In genomic region chr5:76818844-76819831, GRCh38 we compare ENCODE assay signal across 8 cellular contexts. TPM values are rescaled to one million over a fixed set of nuclear protein-coding genes. Genes with fewer than 3 reads are reported as not detected.
DNase-seq lines count a peak whose midpoint lies in the region; ATAC-seq, FAIRE-seq and TF ChIP-seq lines count a peak whose summit lies in the region.

F2RL1 (plus strand) TSS chr5:76819030; CDS start chr5:76819183, 153 bp downstream.

- H2BK120ac ChIP-seq in H1 (replicated peaks; ENCODE audit: low read depth, low read length) = peak within 1 kb of the TSS; percentile 89
- peak within 1 kb of the TSS; percentile 92 for H2BK120ac ChIP-seq in mesenchymal stem cell (ENCODE audit: low read depth, low read length)

- no peak for FAIRE-seq in D721Med (lab: Jason Lieb, UNC)
- FAIRE-seq in H1 (lab: Jason Lieb, UNC) = no peak

- H2BK20ac ChIP-seq in H1 (ENCODE audit: low read length) = peak within 1 kb of the TSS; percentile 96; the same call in 1 of the 2 replicates

- ATAC-seq in activated CD8-positive, alpha-beta T cell treated with anti-CD3 and anti-CD28 coated beads, Interleukin-2, amount 10 ng/mL, durations not matched to agents 7 days and 5 days = peak; percentile 79
- ATAC-seq in GM19467 (IDR thresholded peaks at IDR 0.05; ENCODE audit: unreplicated experiment) (no peak), HG03039 (IDR thresholded peaks at IDR 0.05; ENCODE audit: unreplicated experiment) (no peak)

- H3K9ac ChIP-seq in H1 (replicated peaks in 1 of 4; ENCODE audit: extremely low read depth in 1 of 4, low read depth in 3 of 4, low read length in 3 of 4) (peak within 1 kb of the TSS; percentile 37 to 84 (median 72)), mesenchymal stem cell (ENCODE audit: low read length) (peak within 1 kb of the TSS; percentile 86)

- H3K23ac ChIP-seq in H1 (ENCODE audit: insufficient read length) (no peak within 1 kb of the TSS), mesenchymal stem cell (ENCODE audit: low read length in 2 of 2) (peak within 1 kb of the TSS; percentile 91 to 98)

- TF ChIP-seq EP300 in H1 (IDR thresholded peaks at IDR 0.05; ENCODE audit: borderline replicate concordance in 1 of 2, low read depth in 2 of 2, low read length in 2 of 2) = peak in 1 of 2 experiments; percentile 88; a peak in 1 of 3 replicates

- peak within 1 kb of the TSS; percentile 68 for H4K5ac ChIP-seq in H1 (ENCODE audit: insufficient read length, low read depth, low read length)

- H3K4ac ChIP-seq in H1 (replicated peaks; ENCODE audit: insufficient read length, low read depth, low read length) (no peak within 1 kb of the TSS), mesenchymal stem cell (ENCODE audit: low read depth in 1 of 2, low read length in 2 of 2) (peak within 1 kb of the TSS; percentile 84 to 99)

- no peaks in the 10 kb centered on the region for H3K79me1 ChIP-seq in H1 (ENCODE audit: low read depth, low read length)
- peaks cover 2% of the 10 kb centered on the region for H3K79me1 ChIP-seq in mesenchymal stem cell (replicated peaks; ENCODE audit: low read length, poor library complexity, severe bottlenecking)

- peak in 1 of 2 experiments; percentile 32; a peak in 1 of 4 replicates for TF ChIP-seq RAD21 in H1 (IDR thresholded peaks at IDR 0.05 in 1 of 2, conservative IDR thresholded peaks at IDR 0.05 in 1 of 2; ENCODE audit: low read depth in 2 of 2, low read length in 2 of 2)

- H3K27ac ChIP-seq in H1 (ENCODE audit: low read depth, low read length) (peak within 1 kb of the TSS; percentile 39; the same call in 1 of the 2 replicates), mesenchymal stem cell (ENCODE audit: low read length, poor library complexity, severe bottlenecking) (peak within 1 kb of the TSS; percentile 70)

- H3K14ac ChIP-seq in H1 (ENCODE audit: insufficient read length) = no peak within 1 kb of the TSS
- peak within 1 kb of the TSS; percentile 67 to 96 for H3K14ac ChIP-seq in mesenchymal stem cell (ENCODE audit: low read length in 2 of 2)

- no peaks in the 10 kb centered on the region for H3K9me3 Mint-ChIP-seq in activated CD8-positive, alpha-beta T cell treated with anti-CD3 and anti-CD28 coated beads, Interleukin-2, amount 10 ng/mL, durations not matched to agents 7 days and 5 days (ENCODE audit: insufficient read depth)

- H3K27me3 ChIP-seq in H1 (replicated peaks in 1 of 4; ENCODE audit: control insufficient read depth in 3 of 4, extremely low read depth in 1 of 4, insufficient read depth in 3 of 4, low read length in 3 of 4) (peaks cover 0 to 5% (median 4%) of the 10 kb centered on the region in 4 experiments; a peak in 2 of 7 replicates), mesenchymal stem cell (ENCODE audit: control insufficient read depth in 1 of 2, insufficient read depth in 1 of 2, low read length in 2 of 2) (no peaks in the 10 kb centered on the region)

- H3K4me3 ChIP-seq in H1 (ENCODE audit: extremely low read depth in 1 of 4, insufficient read depth in 2 of 4, low read depth in 3 of 4, low read length in 4 of 4) = peak within 1 kb of the TSS; percentile 73 to 99 (median 86)
- peak within 1 kb of the TSS; percentile 81 to 89 for H3K4me3 ChIP-seq in mesenchymal stem cell (ENCODE audit: insufficient read depth in 1 of 2, low read depth in 1 of 2, low read length in 2 of 2)

- H3K36me3 ChIP-seq in H1 (ENCODE audit: control insufficient read depth in 2 of 4, insufficient read depth in 4 of 4, low read length in 3 of 4) (no peaks in the 10 kb centered on the region), mesenchymal stem cell (ENCODE audit: control insufficient read depth in 1 of 2, insufficient read depth in 2 of 2, low read depth in 1 of 2, low read length in 2 of 2) (no peaks in the 10 kb centered on the region)

- H2BK12ac ChIP-seq in H1 (ENCODE audit: low read depth, low read length) (peak within 1 kb of the TSS; percentile 97), mesenchymal stem cell (ENCODE audit: low read length in 2 of 2) (peak within 1 kb of the TSS; percentile 84 to 88)

- peak within 1 kb of the TSS; percentile 96 for H2BK5ac ChIP-seq in H1 (ENCODE audit: low read depth, low read length)
- H2BK5ac ChIP-seq in mesenchymal stem cell (ENCODE audit: low read depth, low read length, poor library complexity, severe bottlenecking) = peak within 1 kb of the TSS; percentile 46

- H4K91ac ChIP-seq in H1 (replicated peaks; ENCODE audit: insufficient read length, low read length) (peak within 1 kb of the TSS; percentile 90), mesenchymal stem cell (ENCODE audit: low read length) (peak within 1 kb of the TSS; percentile 94)

- DNase-seq in D721Med (ENCODE audit: insufficient read length, low spot score) = peak; percentile 55
- DNase-seq in NCI-H2107 treated with DMSO at 0.1 percent for 48 hours (lab: John Stamatoyannopoulos, UW; ENCODE audit: unreplicated experiment) = peak; percentile 30
- DNase-seq in activated CD8-positive, alpha-beta T cell treated with anti-CD3 and anti-CD28 coated beads, Interleukin-2, amount 10 ng/mL, durations not matched to agents 7 days and 5 days = peak; percentile 42
- peak; percentile 88 to 92 for DNase-seq in H1 (ENCODE audit: low read depth in 1 of 2, low spot score in 2 of 2)
- DNase-seq in mesenchymal stem cell = peak; percentile 80
- peak; percentile 28 for DNase-seq in stimulated activated CD8-positive, alpha-beta memory T cell treated with anti-CD3 and anti-CD28 coated beads, Interleukin-12 subunit alpha, Interleukin-12 subunit beta, amount 100 ng/mL, for 4 hours (ENCODE audit: low read depth)

- H2BK15ac ChIP-seq in H1 (ENCODE audit: low read length) = peak within 1 kb of the TSS; percentile 97; the same call in 1 of the 2 replicates
- peak within 1 kb of the TSS; percentile 88 for H2BK15ac ChIP-seq in mesenchymal stem cell (ENCODE audit: low read depth, poor library complexity, severe bottlenecking)

- no peak within 1 kb of the TSS for H3K27ac Mint-ChIP-seq in activated CD8-positive, alpha-beta T cell treated with anti-CD3 and anti-CD28 coated beads, Interleukin-2, amount 10 ng/mL, durations not matched to agents 7 days and 5 days

- 3% methylated on average over 56 of the region's 72 CpGs; no CpG with 5 or more reads in 1 of the 2 experiments for WGBS in H1 (ENCODE audit: extremely low coverage in 1 of 2, insufficient coverage in 1 of 2, insufficient read length in 1 of 2, insufficient replicate concordance in 2 of 2, low coverage in 1 of 2, low lambda C conversion rate in 2 of 2, missing lambda C conversion rate in 1 of 2), 2 experiments
- under 1% methylated on average over 66 of the region's 72 CpGs for WGBS in mesenchymal stem cell

- H3K4me3 Mint-ChIP-seq in activated CD8-positive, alpha-beta T cell treated with anti-CD3 and anti-CD28 coated beads, Interleukin-2, amount 10 ng/mL, durations not matched to agents 7 days and 5 days = peak within 1 kb of the TSS; percentile 76

- peaks cover 20% of the 10 kb centered on the region for H3K4me1 Mint-ChIP-seq in activated CD8-positive, alpha-beta T cell treated with anti-CD3 and anti-CD28 coated beads, Interleukin-2, amount 10 ng/mL, durations not matched to agents 7 days and 5 days (ENCODE audit: low read depth)

- TF ChIP-seq CTCF in D721Med (IDR thresholded peaks at IDR 0.05; ENCODE audit: insufficient read depth, missing control alignments) = no peak
- 0 out of 4 replicates have a peak, but pooled peaks of 1 of the 3 experiments have one; percentile 6 for TF ChIP-seq CTCF in H1 (IDR thresholded peaks at IDR 0.05; ENCODE audit: control extremely low read depth in 1 of 3, insufficient read depth in 1 of 3, low read depth in 1 of 3, low read length in 3 of 3)

- H3K79me2 ChIP-seq in H1 (ENCODE audit: control insufficient read depth in 1 of 2, insufficient read depth in 2 of 2, low read length in 2 of 2) = peaks cover 0 to 40% of the 10 kb centered on the region in 2 experiments; a peak in 3 of 4 replicates

- CTCF ChIA-PET in activated CD8-positive, alpha-beta T cell treated with anti-CD3 and anti-CD28 coated beads, Interleukin-2, amount 10 ng/mL, durations not matched to agents 7 days and 5 days (lab: Charles Lee) = interaction anchor here (0.9 to 1.5 kb wide), 4 partner anchors 13 to 45 kb away, joined by 3 to 4 read pairs (median 3); no protein-coding TSS in a partner anchor
- CTCF ChIA-PET in H1 (lab: Charles Lee; ENCODE audit: partially characterized antibody) = interaction anchor here (0.5 to 4.6 kb wide), 17 partner anchors 12 to 296 kb away, joined by 3 to 28 read pairs (median 3); no protein-coding TSS in a partner anchor

- H3K18ac ChIP-seq in H1 (ENCODE audit: extremely low read depth, low read length) = peak within 1 kb of the TSS; percentile 81
- H3K18ac ChIP-seq in mesenchymal stem cell (ENCODE audit: low read depth in 1 of 2, low read length in 2 of 2) = peak within 1 kb of the TSS; percentile 91 to 97

- H3K4me1 ChIP-seq in H1 (replicated peaks in 1 of 4; ENCODE audit: control insufficient read depth in 3 of 4, insufficient read depth in 4 of 4, low read length in 3 of 4) = peaks cover 0 to 16% (median 8%) of the 10 kb centered on the region in 4 experiments; a peak in 5 of 7 replicates
- H3K4me1 ChIP-seq in mesenchymal stem cell (ENCODE audit: control insufficient read depth, insufficient read depth, low read depth, low read length) = peaks cover 23% of the 10 kb centered on the region

- H3K36me3 Mint-ChIP-seq in activated CD8-positive, alpha-beta T cell treated with anti-CD3 and anti-CD28 coated beads, Interleukin-2, amount 10 ng/mL, durations not matched to agents 7 days and 5 days (ENCODE audit: low read depth) = no peaks in the 10 kb centered on the region

- peaks cover 14% of the 10 kb centered on the region for H3K23me2 ChIP-seq in H1 (ENCODE audit: low read depth, low read length)

- peak within 1 kb of the TSS; percentile 88; the same call in 1 of the 2 replicates for H4K8ac ChIP-seq in H1 (ENCODE audit: extremely low read depth, insufficient read depth, low read length)
- H4K8ac ChIP-seq in mesenchymal stem cell (ENCODE audit: low read length) = peak within 1 kb of the TSS; percentile 99

- H3K9me3 ChIP-seq in H1 (ENCODE audit: insufficient read depth in 2 of 2, low read depth in 1 of 2, low read length in 1 of 2) (no peaks in the 10 kb centered on the region), mesenchymal stem cell (ENCODE audit: control insufficient read depth, low read length) (no peaks in the 10 kb centered on the region)

- peak within 1 kb of the TSS; percentile 47 for H3K56ac ChIP-seq in H1 (replicated peaks; ENCODE audit: insufficient read length, low read depth, low read length)

- POLR2A ChIA-PET in activated CD8-positive, alpha-beta T cell treated with anti-CD3 and anti-CD28 coated beads, Interleukin-2, amount 10 ng/mL, durations not matched to agents 7 days and 5 days (lab: Charles Lee) = no interaction called here
- POLR2A ChIA-PET in H1 (lab: Charles Lee; ENCODE audit: partially characterized antibody) = interaction anchor here (0.8 to 6.9 kb wide), 9 partner anchors 8 to 268 kb away, joined by 3 to 131 read pairs (median 6); partner anchors contain the start of gene ZBED3

- no peaks in the 10 kb centered on the region for H4K20me1 ChIP-seq in H1 (replicated peaks in 1 of 2; ENCODE audit: control insufficient read depth in 1 of 2, insufficient read depth in 2 of 2, low read length in 2 of 2)

- peaks cover 49% of the 10 kb centered on the region for H3K27me3 Mint-ChIP-seq in activated CD8-positive, alpha-beta T cell treated with anti-CD3 and anti-CD28 coated beads, Interleukin-2, amount 10 ng/mL, durations not matched to agents 7 days and 5 days (ENCODE audit: low read depth)

- H3K4me2 ChIP-seq in H1 (ENCODE audit: insufficient read depth in 1 of 2, low read depth in 2 of 2, low read length in 2 of 2) (peak within 1 kb of the TSS; percentile 83 to 87), mesenchymal stem cell (ENCODE audit: low read length, poor library complexity, severe bottlenecking) (peak within 1 kb of the TSS; percentile 68)

- peak within 1 kb of the TSS; percentile 64; the same call in 1 of the 2 replicates for H2AFZ ChIP-seq in H1 (ENCODE audit: low read length)
- peak within 1 kb of the TSS; percentile 83 for H2AFZ ChIP-seq in mesenchymal stem cell (ENCODE audit: low read depth, low read length)

- peak; percentile 79 to 81 for TF ChIP-seq POLR2A in H1 (IDR thresholded peaks at IDR 0.05; ENCODE audit: control extremely low read depth in 1 of 2, low read depth in 2 of 2, low read length in 2 of 2)

- H2AK5ac ChIP-seq in H1 (ENCODE audit: low read depth, low read length) = no peak within 1 kb of the TSS; the same call in 1 of the 2 replicates
- peak within 1 kb of the TSS; percentile 91 for H2AK5ac ChIP-seq in mesenchymal stem cell (ENCODE audit: low read length, severe bottlenecking)

RNA-seq across cellular contexts. Expression of gene F2RL1, which starts in this region (rescaled TPM):
- total RNA-seq in activated CD8-positive, alpha-beta T cell treated with anti-CD3 and anti-CD28 coated beads, Interleukin-2, amount 10 ng/mL, durations not matched to agents 7 days and 5 days = 1 to 10 TPM; 1.6 to 2.2 TPM
- 23.2 and 23.5 TPM in 2 replicates for total RNA-seq in H1 (2021; fragmentation: NEBNext Ultra II Directional; extraction: Animal tissue kit (Norgen Biotek cat#: 25700))
- polyA plus RNA-seq in H1 (2011; rRNA removed) = 18.5 and 26.6 TPM in 2 replicates
- 27.9 TPM for polyA plus RNA-seq in H1 (2011; cell fraction: cytosol; rRNA removed)
- 13.0 TPM for polyA plus RNA-seq in H1 (2011; cell fraction: nucleus; rRNA removed)
- 21.7 to 29.2 TPM (median 25.5 TPM) in 4 replicates for polyA plus RNA-seq in H1 (2012, experiment 1 of 2)
- polyA plus RNA-seq in H1 (2012, experiment 2 of 2) = 8.2 TPM
- 35.2 TPM for polyA plus RNA-seq in H1 (2013, experiment 1 of 2)
- 36.8 TPM for polyA plus RNA-seq in H1 (2013, experiment 2 of 2)
- polyA minus RNA-seq in H1 (2011; rRNA and poly(A)+ RNA removed) = 63.7 and 96.8 TPM in 2 replicates
- 16.1 TPM for polyA minus RNA-seq in H1 (2011; cell fraction: cytosol; rRNA and poly(A)+ RNA removed)
- polyA minus RNA-seq in H1 (2011; cell fraction: nucleus; rRNA and poly(A)+ RNA removed) = 14.8 TPM
- polyA plus RNA-seq in mesenchymal stem cell (2013, experiment 1 of 2) = 51.1 TPM
- 51.8 TPM for polyA plus RNA-seq in mesenchymal stem cell (2013, experiment 2 of 2)

Comparison
In these comparisons a context has a peak if more than half of its experiments do, and no peak if none do; other contexts are left out.
1. DNase-seq: peak in every context shown above with its lines; median percentile 90 in H1; 80 in mesenchymal stem cell; 55 in D721Med; 42 in activated CD8-positive, alpha-beta T cell treated with anti-CD3 and anti-CD28 coated beads, Interleukin-2, amount 10 ng/mL, durations not matched to agents 7 days and 5 days; 30 in NCI-H2107 treated with DMSO at 0.1 percent for 48 hours; 28 in stimulated activated CD8-positive, alpha-beta memory T cell treated with anti-CD3 and anti-CD28 coated beads, Interleukin-12 subunit alpha, Interleukin-12 subunit beta, amount 100 ng/mL, for 4 hours.